In the genomic region with DNA sequence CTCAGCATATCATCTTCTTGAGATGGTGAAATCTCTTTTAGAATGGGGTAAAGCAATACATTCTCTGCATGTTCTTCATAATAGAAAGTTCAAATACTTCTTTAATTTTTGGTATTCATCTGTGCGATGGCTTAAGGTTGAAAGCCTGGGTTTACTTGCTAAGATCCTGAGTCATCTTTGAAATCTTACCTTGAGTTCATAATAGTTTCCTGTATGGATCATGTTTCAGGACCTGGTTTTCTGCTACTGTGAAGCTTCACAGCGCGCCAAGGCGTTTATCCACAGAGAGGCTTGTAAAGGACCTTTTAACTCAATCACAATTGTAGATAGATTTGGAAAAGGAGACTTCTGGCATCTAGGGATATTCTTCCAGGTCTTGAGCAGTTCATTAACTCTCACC, we compare ENCODE assay signal across 24 cellular contexts. TPM values are rescaled to one million over a fixed set of nuclear protein-coding genes. Genes with fewer than 3 reads are reported as not detected.
DNase-seq lines count a peak whose midpoint lies in the region; TF ChIP-seq lines count a peak whose summit lies in the region.
"Had no signal": no experiment of that assay in that cellular context is flagged by ENCODE, and none has a peak within 500 bp of the region (broad histone marks: within the 10 kb centered on the region; RNA-seq: fewer than 3 reads in every experiment).

No MANE protein-coding gene starts in this region.

- H3K9me3 ChIP-seq in PC-9 (ENCODE audit: insufficient read depth, low read depth) (no peaks in the 10 kb centered on the region), testis (no peaks in the 10 kb centered on the region), esophagus muscularis mucosa (no peaks in the 10 kb centered on the region)
- H3K9me3 ChIP-seq: BLaER1, SK-N-SH had no signal

- no TSS peak for BruUV-seq in PC-9 (replicated peaks; lab: Mats Ljungman, UMichigan)

- TF ChIP-seq POLR2A in testis (IDR thresholded peaks at IDR 0.05) (no peak), esophagus muscularis mucosa (IDR thresholded peaks at IDR 0.05; ENCODE audit: low read depth) (no peak)

- H3F3A ChIP-seq in PC-9 (ENCODE audit: insufficient read depth, low read depth): peaks cover 15% of the 10 kb centered on the region

- no peaks in the 10 kb centered on the region for H3K9me2 ChIP-seq in PC-9 (ENCODE audit: insufficient read depth)
- H3K9me2 ChIP-seq: SK-N-SH had no signal

- POLR2A ChIA-PET in PC-9 (lab: Charles Lee; ENCODE audit: unreplicated experiment): interaction anchor here (0.6 kb wide), 1 partner anchor 363 kb away, joined by 4 read pairs; no protein-coding TSS in a partner anchor

- peak overlapping the region; percentile 53 for H3K4me2 ChIP-seq in PC-9
- H3K4me2 ChIP-seq: BLaER1, SK-N-SH had no signal

- CTCF ChIA-PET in PC-9 (lab: Charles Lee): interaction anchor here (0.6 kb wide), 1 partner anchor 38 kb away, joined by 6 read pairs; no protein-coding TSS in a partner anchor

- H3K36me3 ChIP-seq in PC-9 (ENCODE audit: low read depth) (no peaks in the 10 kb centered on the region), testis (ENCODE audit: low read depth, missing control alignments) (no peaks in the 10 kb centered on the region), esophagus muscularis mucosa (no peaks in the 10 kb centered on the region)

- peak overlapping the region; percentile 53 for H3K27ac ChIP-seq in PC-9
- no peak overlapping the region for H3K27ac ChIP-seq in testis
- H3K27ac ChIP-seq in esophagus muscularis mucosa (replicated peaks in 1 of 4): no peak overlapping the region
- H3K27ac ChIP-seq: 22Rv1, BLaER1 had no signal

- peaks cover 19% of the 10 kb centered on the region for H3K4me1 ChIP-seq in PC-9 (replicated peaks; ENCODE audit: insufficient read depth)
- H3K4me1 ChIP-seq in testis: no peaks in the 10 kb centered on the region
- H3K4me1 ChIP-seq in esophagus muscularis mucosa: no peaks in the 10 kb centered on the region
- H3K4me1 ChIP-seq: BLaER1 had no signal

- DNase-seq in DMS53 (lab: John Stamatoyannopoulos, UW) (peak; percentile 12), DMS53 treated with DMSO at 0.1 percent for 48 hours (lab: John Stamatoyannopoulos, UW; ENCODE audit: unreplicated experiment) (no peak), HPDE6-E6E7 (ENCODE audit: extremely low spot score) (peak; percentile 43), PC-9 (peak; percentile 20 to 79), choroid plexus epithelial cell (ENCODE audit: low read depth) (peak; percentile 33), testis (no peak), germinal center (ENCODE audit: low spot score) (no peak), esophagus muscularis mucosa (ENCODE audit: extremely low spot score) (no peak)
- DNase-seq: ACHN; CD4-positive, alpha-beta T cell; COR-L47; DND-41; Kasumi-1; NCI-H1092 treated with DMSO at 0.1 percent for 48 hours; NCI-H1694 treated with DMSO at 0.1 percent for 48 hours; NCI-H2081 treated with DMSO at 0.1 percent for 48 hours; NCI-H2227 treated with DMSO at 0.1 percent for 48 hours; NCI-H526; OCI-M1; SIG-M5; SK-N-SH had no signal

- no peaks in the 10 kb centered on the region for H3K79me2 ChIP-seq in PC-9 (ENCODE audit: low read depth)

- H4K20me1 ChIP-seq in PC-9 (ENCODE audit: insufficient read depth): no peaks in the 10 kb centered on the region
- H4K20me1 ChIP-seq: BLaER1 had no signal

- H3K27me3 ChIP-seq in PC-9 (ENCODE audit: insufficient read depth, low read depth): no peaks in the 10 kb centered on the region
- no peaks in the 10 kb centered on the region for H3K27me3 ChIP-seq in testis
- H3K27me3 ChIP-seq in esophagus muscularis mucosa: no peaks in the 10 kb centered on the region
- H3K27me3 ChIP-seq: BLaER1 had no signal

- intact Hi-C loops in PC-9 (cut with micrococcal nuclease; ENCODE audit: unreplicated experiment) (no loop called here), testis (cut with DNase I; ENCODE audit: low total_unique reads) (no loop called here), esophagus muscularis mucosa (cut with DNase I) (no loop called here)

- TF ChIP-seq CTCF in PC-9 (conservative IDR thresholded peaks at IDR 0.05) (no peak), choroid plexus epithelial cell (conservative IDR thresholded peaks at IDR 0.05; ENCODE audit: low read depth, low read length) (no peak), testis (IDR thresholded peaks at IDR 0.05) (no peak), esophagus muscularis mucosa (IDR thresholded peaks at IDR 0.05) (no peak)

- TF ChIP-seq EP300 in esophagus muscularis mucosa (IDR thresholded peaks at IDR 0.05): no peak

- H2AFZ ChIP-seq in PC-9: peak overlapping the region; percentile 51; the same call in 1 of the 2 replicates

- WGBS in testis, 2 donors: 94 to 97% methylated on average over 4 of the region's 4 CpGs
- 98% methylated on average over 4 of the region's 4 CpGs for WGBS in esophagus muscularis mucosa

- H3K4me3 ChIP-seq in PC-9 (no peak overlapping the region; the same call in 1 of the 2 replicates), choroid plexus epithelial cell (ENCODE audit: low read depth, low read length) (no peak overlapping the region), testis (no peak overlapping the region), esophagus muscularis mucosa (no peak overlapping the region)
- H3K4me3 ChIP-seq: BLaER1 had no signal

RNA-seq across cellular contexts. Expression of gene MED12L, which starts 39.0 kb away (rescaled TPM):
- total RNA-seq in PC-9 (2021): 3.0 and 4.0 TPM in 2 replicates
- total RNA-seq in testis: 10 to 100 TPM; 10.3 to 18.5 TPM
- 10.4 TPM for polyA plus RNA-seq in testis (ENCODE audit: insufficient read depth, low read depth, low replicate concordance)
- total RNA-seq in esophagus muscularis mucosa: under 1 TPM; 0.19 to 0.83 (median 0.41) TPM
- total RNA-seq: G401 had no signal

Comparison
In these comparisons a context has a peak if more than half of its experiments do, and no peak if none do; other contexts are left out.
1. DNase-seq: peak in DMS53 (single experiment), HPDE6-E6E7 (single experiment), PC-9 (2 of 2) and choroid plexus epithelial cell (single experiment); none in DMS53 treated with DMSO at 0.1 percent for 48 hours (single experiment), testis (single experiment), germinal center (single experiment) and esophagus muscularis mucosa (single experiment).